In genomic region chr22:35380537-35381423, GRCh38 we compare ENCODE assay signal across 8 cellular contexts. TPM values are rescaled to one million over a fixed set of nuclear protein-coding genes. Genes with fewer than 3 reads are reported as not detected.
DNase-seq lines count a peak whose midpoint lies in the region; ATAC-seq and TF ChIP-seq lines count a peak whose summit lies in the region.

Gene HMOX1 (plus strand): TSS chr22:35381096. CDS start chr22:35381174, 78 bp downstream.

- POLR2A ChIA-PET in GM10248 (lab: Yijun Ruan, JAX), result interaction anchor here (1.3 kb wide), 1 partner anchor 30 kb away, joined by 3 read pairs; no protein-coding TSS in a partner anchor

- peak; percentile 21 to 86 (median 50) for TF ChIP-seq POLR2A in spleen (IDR thresholded peaks at IDR 0.05)

- no peak for ATAC-seq in GM18907 (IDR thresholded peaks at IDR 0.05; ENCODE audit: unreplicated experiment)

- H3K4me1 ChIP-seq in spleen, result peaks cover 17 to 67% (median 49%) of the 10 kb centered on the region in 6 donors

- no peaks in the 10 kb centered on the region for H3K9me3 ChIP-seq in spleen

- H3K27me3 ChIP-seq in spleen (replicated peaks in 1 of 7), result no peaks in the 10 kb centered on the region

- peak; percentile 90 for DNase-seq in GM10248 (ENCODE audit: extremely low spot score)
- DNase-seq in HFF-Myc (ENCODE audit: extremely low read depth, low read depth), result peak; percentile 20
- peak; percentile 35 for DNase-seq in NCI-H2171 (lab: John Stamatoyannopoulos, UW)
- peak; percentile 67 for DNase-seq in activated CD4-positive, alpha-beta T cell treated with anti-CD3 and anti-CD28 coated beads for 48 hours
- peak; percentile 29 for DNase-seq in cortex of kidney (lab: John Stamatoyannopoulos, UW)
- DNase-seq in kidney tubule cell (ENCODE audit: low spot score), result peak; percentile 90
- DNase-seq in spleen, result peak; percentile 97

- peaks cover 0 to 25% (median 0%) of the 10 kb centered on the region in 6 donors for H3K36me3 ChIP-seq in spleen

- peak within 1 kb of the TSS; percentile 59 for H3K4me3 ChIP-seq in HFF-Myc (replicated peaks; ENCODE audit: low read depth, low read length)
- peak within 1 kb of the TSS; percentile 30 to 74 (median 47) for H3K4me3 ChIP-seq in spleen

- WGBS in spleen, 5 donors, result 4 to 18% (median 6%) methylated on average over 7 to 47 of the region's 47 CpGs

- CTCF ChIA-PET in GM10248 (lab: Yijun Ruan, JAX), result interaction anchor here (1.0 to 1.4 kb wide), 2 partner anchors 17 to 30 kb away, joined by 3 to 4 read pairs; no protein-coding TSS in a partner anchor

- intact Hi-C loops in spleen (cut with DNase I; ENCODE audit: low total_unique reads), result no loop called here

- H3K27ac ChIP-seq in spleen, result peak within 1 kb of the TSS; percentile 42 to 89 (median 80)

- TF ChIP-seq CTCF in GM10248 (IDR thresholded peaks at IDR 0.05; ENCODE audit: control extremely low read depth, extremely low read depth, low read depth, missing control alignments), result peak; percentile 39
- no peak for TF ChIP-seq CTCF in HFF-Myc (IDR thresholded peaks at IDR 0.05; ENCODE audit: low read depth, low read length, missing control alignments)
- TF ChIP-seq CTCF in spleen (IDR thresholded peaks at IDR 0.05 in 8 of 11, conservative IDR thresholded peaks at IDR 0.05 in 3 of 11), result peak in 4 of 11 experiments; percentile 19 to 34 (median 32)

RNA-seq across cellular contexts. Expression of gene HMOX1, which starts in this region (rescaled TPM):
- 100 to 1,000 TPM; 351 to 930 (median 819) TPM for total RNA-seq in spleen
- 100 to 1,000 TPM; 178 to 629 (median 302) TPM for polyA plus RNA-seq in spleen

Comparison
In these comparisons a context has a peak if more than half of its experiments do, and no peak if none do; other contexts are left out.
1. DNase-seq: peak in every context shown above with its lines; median percentile 97 in spleen; 90 in GM10248; 90 in kidney tubule cell; 67 in activated CD4-positive, alpha-beta T cell treated with anti-CD3 and anti-CD28 coated beads for 48 hours; 35 in NCI-H2171; 29 in cortex of kidney; 20 in HFF-Myc.